Comparison of ENCODE assay signal across 11 cellular contexts in genomic region chr3:59246719-59247401, GRCh38.
DNase-seq lines count a peak whose midpoint lies in the region; ATAC-seq, FAIRE-seq and TF ChIP-seq lines count a peak whose summit lies in the region.
"Had no signal": no experiment of that assay in that cellular context is flagged by ENCODE, and none has a peak within 500 bp of the region (broad histone marks: within the 10 kb centered on the region; RNA-seq: fewer than 3 reads in every experiment).

No MANE protein-coding gene starts in this region.

- no peaks in the 10 kb centered on the region for H3K36me3 ChIP-seq in neural progenitor cell
- no peaks in the 10 kb centered on the region for H3K36me3 ChIP-seq in WERI-Rb-1
- H3K36me3 ChIP-seq: tibial nerve had no signal

- no peaks in the 10 kb centered on the region for H4K20me1 ChIP-seq in neural progenitor cell (ENCODE audit: low read depth)

- H3K9me3 ChIP-seq in neural progenitor cell (ENCODE audit: low read depth) (no peaks in the 10 kb centered on the region), WERI-Rb-1 (ENCODE audit: severe bottlenecking) (no peaks in the 10 kb centered on the region)
- H3K9me3 ChIP-seq: Caco-2, tibial nerve had no signal

- peaks cover 5% of the 10 kb centered on the region for H3K27me3 Mint-ChIP-seq in neural progenitor cell (ENCODE audit: insufficient read depth, low read depth)
- H3K27me3 Mint-ChIP-seq: effector memory CD8-positive, alpha-beta T cell had no signal

- no peak overlapping the region for H3K27ac Mint-ChIP-seq in neural progenitor cell
- H3K27ac Mint-ChIP-seq: effector memory CD8-positive, alpha-beta T cell had no signal

- no peak overlapping the region for H3K4me3 Mint-ChIP-seq in neural progenitor cell
- H3K4me3 Mint-ChIP-seq: effector memory CD8-positive, alpha-beta T cell had no signal

- no peaks in the 10 kb centered on the region for H3K36me3 Mint-ChIP-seq in neural progenitor cell

- no peak overlapping the region for H3K9ac ChIP-seq in neural progenitor cell

- H3K4me1 ChIP-seq in neural progenitor cell, result peaks cover 24% of the 10 kb centered on the region
- H3K4me1 ChIP-seq: Caco-2 had no signal

- peak; percentile 52 for DNase-seq in M059J (ENCODE audit: low read depth)
- peak; percentile 50 for DNase-seq in renal cortical epithelial cell (ENCODE audit: low read depth)
- no peak for DNase-seq in neural progenitor cell (ENCODE audit: low spot score)
- no peak for DNase-seq in WERI-Rb-1
- DNase-seq in HTR-8/SVneo (ENCODE audit: insufficient read length, low spot score), result no peak
- DNase-seq: Caco-2; effector memory CD8-positive, alpha-beta T cell; NCI-H2029 had no signal

- no peaks in the 10 kb centered on the region for H3F3A ChIP-seq in neural progenitor cell (ENCODE audit: low read depth)

- H3K9me3 Mint-ChIP-seq in neural progenitor cell, result no peaks in the 10 kb centered on the region
- H3K9me3 Mint-ChIP-seq: effector memory CD8-positive, alpha-beta T cell had no signal

- H3K27me3 ChIP-seq in neural progenitor cell, result no peaks in the 10 kb centered on the region
- H3K27me3 ChIP-seq in WERI-Rb-1 (ENCODE audit: insufficient read depth, low read depth, severe bottlenecking), result no peaks in the 10 kb centered on the region
- H3K27me3 ChIP-seq: tibial nerve had no signal

- no peak overlapping the region for H2AFZ ChIP-seq in neural progenitor cell (replicated peaks)

- TF ChIP-seq CTCF in neural progenitor cell (IDR thresholded peaks at IDR 0.05), result no peak
- TF ChIP-seq CTCF in WERI-Rb-1 (IDR thresholded peaks at IDR 0.05; ENCODE audit: low read depth, low read length), result no peak

- no peak overlapping the region for H3K27ac ChIP-seq in neural progenitor cell
- H3K27ac ChIP-seq in WERI-Rb-1, result no peak overlapping the region
- H3K27ac ChIP-seq: tibial nerve had no signal

- H3K4me2 ChIP-seq in neural progenitor cell, result no peak overlapping the region

- ATAC-seq in GM18858 (IDR thresholded peaks at IDR 0.05; ENCODE audit: unreplicated experiment), result peak; percentile 62
- ATAC-seq in HG02642 (IDR thresholded peaks at IDR 0.05; ENCODE audit: poor library complexity, unreplicated experiment), result peak; percentile 48
- ATAC-seq: effector memory CD8-positive, alpha-beta T cell had no signal

- peaks cover 25% of the 10 kb centered on the region for H3K4me1 Mint-ChIP-seq in neural progenitor cell

- H3K79me2 ChIP-seq in neural progenitor cell (ENCODE audit: low read depth), result no peaks in the 10 kb centered on the region

- no peak overlapping the region for H3K4me3 ChIP-seq in neural progenitor cell
- H3K4me3 ChIP-seq in WERI-Rb-1 (ENCODE audit: low read depth, low read length), result no peak overlapping the region
- H3K4me3 ChIP-seq: tibial nerve had no signal

- FAIRE-seq in HTR-8/SVneo (lab: Jason Lieb, UNC), result no peak

Comparison
In these comparisons a context has a peak if more than half of its experiments do, and no peak if none do; other contexts are left out.
1. DNase-seq: peak in M059J (single experiment) and renal cortical epithelial cell (single experiment); none in neural progenitor cell (single experiment), WERI-Rb-1 (single experiment) and HTR-8/SVneo (single experiment).